Comparison of ENCODE assay signal across 14 cellular contexts in the genomic region with DNA sequence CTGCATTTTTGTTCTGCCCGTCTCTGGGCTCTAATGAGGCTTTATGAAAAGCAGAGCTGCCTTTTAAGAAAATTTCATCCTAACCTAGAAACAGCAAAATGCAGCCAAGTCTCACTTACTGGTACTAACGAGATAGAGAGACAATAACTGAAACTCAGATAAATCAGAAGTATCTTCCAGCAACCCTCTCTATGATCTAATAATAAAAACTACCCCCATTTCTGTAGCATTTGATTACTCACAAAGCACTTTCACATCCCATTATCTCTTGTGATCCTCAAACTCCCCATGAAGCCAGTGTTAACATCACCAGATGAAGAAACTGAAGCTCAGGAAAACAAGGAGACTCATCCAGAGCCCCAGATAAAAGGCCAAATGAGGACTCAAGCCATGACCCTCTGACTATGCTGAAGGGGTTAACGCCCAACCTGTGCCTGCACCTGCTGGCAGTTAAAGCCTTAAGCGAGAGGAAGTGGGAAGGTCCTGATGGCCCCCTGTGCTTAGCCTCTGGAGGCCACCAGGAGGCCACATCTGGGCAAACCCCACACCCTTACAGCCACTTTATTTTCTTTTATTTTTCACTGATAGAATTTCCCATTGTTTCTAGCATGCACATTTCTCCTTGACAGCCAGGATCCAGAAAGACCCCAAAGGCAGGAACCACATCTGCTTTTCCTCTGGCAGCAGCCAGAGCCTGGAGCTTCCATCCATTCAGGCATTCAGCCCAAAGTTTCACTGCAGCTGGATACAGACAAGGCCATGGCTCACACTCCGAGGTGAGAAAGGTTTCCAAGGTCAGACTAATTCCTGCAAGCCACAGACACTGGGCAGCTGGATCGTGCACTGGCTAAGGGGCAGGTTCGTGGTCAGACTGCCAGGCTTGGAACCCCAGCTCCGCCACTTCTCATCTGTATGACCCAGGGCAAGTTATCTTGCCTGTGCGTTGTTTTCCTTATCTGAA. TPM values are rescaled to one million over a fixed set of nuclear protein-coding genes. Genes with fewer than 3 reads are reported as not detected.
DNase-seq lines count a peak whose midpoint lies in the region; TF ChIP-seq lines count a peak whose summit lies in the region.
"Had no signal": no experiment of that assay in that cellular context is flagged by ENCODE, and none has a peak within 500 bp of the region (broad histone marks: within the 10 kb centered on the region; RNA-seq: fewer than 3 reads in every experiment).

No MANE protein-coding gene starts in this region.

- no peak overlapping the region for H3K4me3 ChIP-seq in BLaER1
- no peak overlapping the region for H3K4me3 ChIP-seq in HFF-Myc (replicated peaks; ENCODE audit: low read depth, low read length)
- no peak overlapping the region for H3K4me3 ChIP-seq in vagina

- H3K4me1 ChIP-seq in BLaER1 (peaks cover 11% of the 10 kb centered on the region), vagina (no peaks in the 10 kb centered on the region)

- no peaks in the 10 kb centered on the region for H3K9me3 ChIP-seq in BLaER1
- H3K9me3 ChIP-seq in vagina = no peaks in the 10 kb centered on the region

- peak; percentile 34 for TF ChIP-seq CTCF in HFF-Myc (IDR thresholded peaks at IDR 0.05; ENCODE audit: low read depth, low read length, missing control alignments)
- no peak for TF ChIP-seq CTCF in vagina (IDR thresholded peaks at IDR 0.05)

- H3K36me3 ChIP-seq in BLaER1 = no peaks in the 10 kb centered on the region
- H3K36me3 ChIP-seq in vagina = no peaks in the 10 kb centered on the region

- DNase-seq in HFF-Myc (ENCODE audit: extremely low read depth, low read depth) (no peak), left kidney (ENCODE audit: low read depth, low spot score) (peak; percentile 22), Kasumi-1 (lab: John Stamatoyannopoulos, UW) (no peak), T-helper 1 cell (no peak), cerebellum (ENCODE audit: low spot score) (no peak), vagina (ENCODE audit: extremely low spot score in 2 of 2) (no peak)
- DNase-seq: activated CD4-positive, alpha-beta T cell treated with anti-CD3 and anti-CD28 coated beads for 1 hour; activated T-cell treated with anti-CD3 and anti-CD28 coated beads, Interleukin-2, amount 50 U/mL, for 1 hour; NCI-H2029 treated with DMSO at 0.1 percent for 48 hours; stimulated activated CD4-positive, alpha-beta T cell treated with anti-CD3 and anti-CD28 coated beads, Interleukin-4, amount 100 ng/mL, for 24 hours; stimulated activated naive B cell treated with anti-CD40 and anti-IgM and Interleukin-4, amounts not matched to agents 10 μg/mL and 1 μg/mL and 100 μg/mL, for 72 hours had no signal

- intact Hi-C loops in vagina (cut with DNase I) = no loop called here

- no peak for TF ChIP-seq POLR2A in vagina (IDR thresholded peaks at IDR 0.05)

- no peak overlapping the region for H3K27ac ChIP-seq in BLaER1
- H3K27ac ChIP-seq in angular gyrus (ENCODE audit: low read depth, low read length) = peak overlapping the region; percentile 97
- no peak overlapping the region for H3K27ac ChIP-seq in vagina
- H3K27ac ChIP-seq: HL-60 had no signal

- H3K27me3 ChIP-seq in BLaER1 (no peaks in the 10 kb centered on the region), vagina (no peaks in the 10 kb centered on the region)

- peak overlapping the region; percentile 56 for H3K4me2 ChIP-seq in BLaER1

- H3K9ac ChIP-seq in BLaER1 = no peak overlapping the region

- H4K20me1 ChIP-seq in BLaER1 = no peaks in the 10 kb centered on the region

RNA-seq across cellular contexts. Expression of gene SPOCK1, which starts 37.2 kb away (rescaled TPM):
- total RNA-seq in cerebellum (40.5 TPM), vagina (70.7 TPM)
